In genomic region chr1:204607910-204608309, GRCh38 we compare ENCODE assay signal across 23 cellular contexts.
"Had no signal": no experiment of that assay in that cellular context is flagged by ENCODE, and none has a peak within 500 bp of the region (broad histone marks: within the 10 kb centered on the region; RNA-seq: fewer than 3 reads in every experiment).

No MANE protein-coding gene starts in this region.

- H3K4me3 Mint-ChIP-seq: dendritic cell treated with granulocyte-macrophage colony-stimulating factor and Interleukin-4, amounts not matched to agents 40 ng/mL and 50 ng/mL, for 4 days; effector memory CD8-positive, alpha-beta T cell; endodermal cell; mesothelial cell of epicardium had no signal

- DNase-seq: colonic mucosa; cortex of kidney; effector CD8-positive, alpha-beta T cell; effector memory CD8-positive, alpha-beta T cell; endodermal cell; erythroblast; esophagus squamous epithelium; foreskin fibroblast; foreskin melanocyte; heart right ventricle; hippocampal formation; left cardiac atrium; left lung; left ventricle myocardium superior; lower lobe of right lung; mesenchymal stem cell; mucosa of descending colon; naive B cell had no signal

- H3K27ac Mint-ChIP-seq: dendritic cell treated with granulocyte-macrophage colony-stimulating factor and Interleukin-4, amounts not matched to agents 40 ng/mL and 50 ng/mL, for 4 days; effector memory CD8-positive, alpha-beta T cell; endodermal cell; mesothelial cell of epicardium had no signal

- H3K4me1 Mint-ChIP-seq: mesothelial cell of epicardium had no signal

- H3K4me3 ChIP-seq: colonic mucosa, esophagus squamous epithelium, gastroesophageal sphincter, heart right ventricle, left lung, lower lobe of right lung, mucosa of descending colon had no signal

- H3K27me3 ChIP-seq: colonic mucosa, gastroesophageal sphincter had no signal

- H3K36me3 Mint-ChIP-seq: mesothelial cell of epicardium had no signal

- H3K9me3 ChIP-seq: colonic mucosa, esophagus squamous epithelium, gastroesophageal sphincter, heart right ventricle, left lung, lower lobe of right lung, mucosa of descending colon had no signal

- ATAC-seq: effector memory CD8-positive, alpha-beta T cell; esophagus mucosa; gastroesophageal sphincter; heart right ventricle; left cardiac atrium; left lung; left ventricle myocardium superior; lower lobe of right lung; mucosa of descending colon had no signal

- H3K36me3 ChIP-seq: colonic mucosa, esophagus squamous epithelium, gastroesophageal sphincter, heart right ventricle, left lung, lower lobe of right lung had no signal

- H3K9me3 Mint-ChIP-seq: dendritic cell treated with granulocyte-macrophage colony-stimulating factor and Interleukin-4, amounts not matched to agents 40 ng/mL and 50 ng/mL, for 4 days; effector memory CD8-positive, alpha-beta T cell; endodermal cell; mesothelial cell of epicardium; naive B cell had no signal

- H3K27ac ChIP-seq: colonic mucosa, epithelial cell of prostate, esophagus squamous epithelium, gastroesophageal sphincter, heart right ventricle, left lung, lower lobe of right lung had no signal

- H3K4me1 ChIP-seq: colonic mucosa, esophagus squamous epithelium, gastroesophageal sphincter, heart right ventricle, left lung, lower lobe of right lung had no signal
